Comparison of ENCODE assay signal across 16 cellular contexts in genomic region chr11:128575174-128575955, GRCh38. TPM values are rescaled to one million over a fixed set of nuclear protein-coding genes. Genes with fewer than 3 reads are reported as not detected.
A peak's percentile ranks its signal among the peaks of the same experiment; 100 is the strongest.
DNase-seq lines count a peak whose midpoint lies in the region; ATAC-seq lines count a peak whose summit lies in the region.
"Had no signal": no experiment of that assay in that cellular context is flagged by ENCODE, and none has a peak within 500 bp of the region (broad histone marks: within the 10 kb centered on the region; RNA-seq: fewer than 3 reads in every experiment).

No MANE protein-coding gene starts in this region.

- CTCF ChIA-PET in T-cell (lab: Charles Lee) = interaction anchor here in 1 of 2 donors (0.7 kb wide), 1 partner anchor 118 kb away, joined by 4 read pairs; no protein-coding TSS in a partner anchor

- no peak for ATAC-seq in stimulated activated naive CD8-positive, alpha-beta T cell treated with anti-CD3 and anti-CD28 coated beads, Interleukin-15, Interleukin-2, amounts not matched to agents 100 U/mL and 50 U/mL, for 24 hours
- ATAC-seq in T-cell (replicated peaks in 1 of 4) (peak in 3 of 4 experiments; percentile 28 to 58 (median 31)), GM19452 (IDR thresholded peaks at IDR 0.05; ENCODE audit: unreplicated experiment) (no peak)

- H3K27me3 ChIP-seq in muscle layer of colon (ENCODE audit: control insufficient read depth in 1 of 2, insufficient read depth in 2 of 2, low read length in 2 of 2) = no peaks in the 10 kb centered on the region
- H3K27me3 ChIP-seq: BE2C had no signal

- H3K4me1 Mint-ChIP-seq in stimulated activated naive CD8-positive, alpha-beta T cell treated with anti-CD3 and anti-CD28 coated beads, Interleukin-15, Interleukin-2, amounts not matched to agents 100 ng/mL and 50 ng/mL, for 24 hours (ENCODE audit: low read depth) = peaks cover 69% of the 10 kb centered on the region
- peaks cover 33 to 42% (median 35%) of the 10 kb centered on the region in 3 donors for H3K4me1 Mint-ChIP-seq in T-cell

- no peaks in the 10 kb centered on the region for H3K36me3 Mint-ChIP-seq in stimulated activated naive CD8-positive, alpha-beta T cell treated with anti-CD3 and anti-CD28 coated beads, Interleukin-15, Interleukin-2, amounts not matched to agents 100 ng/mL and 50 ng/mL, for 24 hours (ENCODE audit: low read depth)
- H3K36me3 Mint-ChIP-seq in T-cell = no peaks in the 10 kb centered on the region

- H3K27ac ChIP-seq in muscle layer of colon (ENCODE audit: low read depth, low read length) = peak overlapping the region; percentile 24
- H3K27ac ChIP-seq in caudate nucleus (ENCODE audit: low read depth, low read length) = no peak overlapping the region

- no peak overlapping the region for H3K4me3 ChIP-seq in muscle layer of colon (ENCODE audit: low read depth in 1 of 2, low read length in 2 of 2)
- H3K4me3 ChIP-seq: esophagus muscularis mucosa had no signal

- no peak for DNase-seq in stimulated activated naive CD8-positive, alpha-beta T cell treated with anti-CD3 and anti-CD28 coated beads, Interleukin-15, Interleukin-2, amounts not matched to agents 100 U/mL and 50 U/mL, for 24 hours
- DNase-seq in T-cell = no peak
- DNase-seq in GM03348 (ENCODE audit: low spot score) = no peak
- no peak for DNase-seq in caudate nucleus (lab: John Stamatoyannopoulos, UW)
- no peak for DNase-seq in NCI-H1417 treated with DMSO at 0.1 percent for 48 hours (lab: John Stamatoyannopoulos, UW)
- DNase-seq: activated T-cell treated with anti-CD3 and anti-CD28 coated beads, Interleukin-2, amount 50 U/mL, for 1 hour; BE2C; GDM1; NCI-H2081; occipital lobe; RPMI8226; stimulated activated CD4-positive, alpha-beta T cell treated with anti-CD3 and anti-CD28 coated beads, Interleukin-2, amount 100 ng/mL, for 48 hours had no signal

- H3K9me3 ChIP-seq in muscle layer of colon (ENCODE audit: low read length) = no peaks in the 10 kb centered on the region
- H3K9me3 ChIP-seq: BE2C, esophagus muscularis mucosa had no signal

- no peaks in the 10 kb centered on the region for H3K9me3 Mint-ChIP-seq in stimulated activated naive CD8-positive, alpha-beta T cell treated with anti-CD3 and anti-CD28 coated beads, Interleukin-15, Interleukin-2, amounts not matched to agents 100 ng/mL and 50 ng/mL, for 24 hours
- H3K9me3 Mint-ChIP-seq in T-cell = peaks cover 0 to 10% (median 6%) of the 10 kb centered on the region in 3 donors

- H3K27ac Mint-ChIP-seq in stimulated activated naive CD8-positive, alpha-beta T cell treated with anti-CD3 and anti-CD28 coated beads, Interleukin-15, Interleukin-2, amounts not matched to agents 100 ng/mL and 50 ng/mL, for 24 hours = peak overlapping the region; percentile 28
- no peak overlapping the region for H3K27ac Mint-ChIP-seq in T-cell

- H3K9ac ChIP-seq in muscle layer of colon (ENCODE audit: low read length) = no peak overlapping the region

- peaks cover 14% of the 10 kb centered on the region for H3K4me1 ChIP-seq in muscle layer of colon (ENCODE audit: insufficient read depth, low read length)
- H3K4me1 ChIP-seq: BE2C had no signal

- H3K4me3 Mint-ChIP-seq in stimulated activated naive CD8-positive, alpha-beta T cell treated with anti-CD3 and anti-CD28 coated beads, Interleukin-15, Interleukin-2, amounts not matched to agents 100 ng/mL and 50 ng/mL, for 24 hours = no peak overlapping the region
- peak overlapping the region in 2 of 3 donors; percentile 4 to 57 for H3K4me3 Mint-ChIP-seq in T-cell

- no peaks in the 10 kb centered on the region for H3K36me3 ChIP-seq in muscle layer of colon (ENCODE audit: insufficient read depth, low read length)
- H3K36me3 ChIP-seq: BE2C, esophagus muscularis mucosa had no signal

- H3K27me3 Mint-ChIP-seq in stimulated activated naive CD8-positive, alpha-beta T cell treated with anti-CD3 and anti-CD28 coated beads, Interleukin-15, Interleukin-2, amounts not matched to agents 100 ng/mL and 50 ng/mL, for 24 hours = no peaks in the 10 kb centered on the region
- peaks cover 0 to 3% of the 10 kb centered on the region in 2 donors for H3K27me3 Mint-ChIP-seq in T-cell

- POLR2A ChIA-PET in T-cell (lab: Charles Lee) = no interaction called here

RNA-seq across cellular contexts. Expression of gene ETS1, which starts 12.0 kb away (rescaled TPM):
- 1,000 to 10,000 TPM in 1 of 5 donors, 100 to 1,000 TPM in 4; 773 to 1,065 (median 854) TPM for total RNA-seq in T-cell

Comparison
In these comparisons a context has a peak if more than half of its experiments do, and no peak if none do; other contexts are left out.
1. ATAC-seq: peak in T-cell (3 of 4); none in stimulated activated naive CD8-positive, alpha-beta T cell treated with anti-CD3 and anti-CD28 coated beads, Interleukin-15, Interleukin-2, amounts not matched to agents 100 U/mL and 50 U/mL, for 24 hours (single experiment) and GM19452 (single experiment).